ENCODE assay signal across 10 cellular contexts in genomic region chr1:77031101-77031662, GRCh38.
DNase-seq lines count a peak whose midpoint lies in the region; ATAC-seq and TF ChIP-seq lines count a peak whose summit lies in the region.
"Had no signal": no experiment of that assay in that cellular context is flagged by ENCODE, and none has a peak within 500 bp of the region (broad histone marks: within the 10 kb centered on the region; RNA-seq: fewer than 3 reads in every experiment).

No MANE protein-coding gene starts in this region.

- peak; percentile 56 for DNase-seq in LNCaP clone FGC (ENCODE audit: low read depth)
- DNase-seq in RPMI7951 (ENCODE audit: low read depth) = peak; percentile 60
- peak; percentile 28 for DNase-seq in glomerular visceral epithelial cell (ENCODE audit: extremely low spot score)
- DNase-seq in GM10248 (ENCODE audit: extremely low spot score) = no peak
- no peak for DNase-seq in WERI-Rb-1
- DNase-seq: activated CD4-positive, alpha-beta T cell treated with anti-CD3 and anti-CD28 coated beads, Interleukin-2, amount 10 ng/mL, durations not matched to agents 24 days and 14 days; colonic mucosa had no signal

- H3K9me3 ChIP-seq in WERI-Rb-1 (ENCODE audit: severe bottlenecking) = no peaks in the 10 kb centered on the region
- H3K9me3 ChIP-seq: colonic mucosa had no signal

- no peak overlapping the region for H3K27ac ChIP-seq in C4-2B
- H3K27ac ChIP-seq in WERI-Rb-1 = no peak overlapping the region
- H3K27ac ChIP-seq: colonic mucosa had no signal

- H3K36me3 ChIP-seq in WERI-Rb-1 = peaks cover 57% of the 10 kb centered on the region
- H3K36me3 ChIP-seq: colonic mucosa had no signal

- CTCF ChIA-PET in GM10248 (lab: Yijun Ruan, JAX) = interaction anchor here (0.7 kb wide), 1 partner anchor 44 kb away, joined by 3 read pairs; no protein-coding TSS in a partner anchor

- POLR2A ChIA-PET in GM10248 (lab: Yijun Ruan, JAX) = no interaction called here

- ATAC-seq in HG03175 (IDR thresholded peaks at IDR 0.05; ENCODE audit: unreplicated experiment) (no peak), GM19328 (IDR thresholded peaks at IDR 0.05; ENCODE audit: unreplicated experiment) (no peak)

- TF ChIP-seq CTCF in C4-2B (conservative IDR thresholded peaks at IDR 0.05) (peak; percentile 19), LNCaP clone FGC (IDR thresholded peaks at IDR 0.05; ENCODE audit: control insufficient read depth, extremely low read depth, insufficient read depth) (peak; percentile 52), GM10248 (IDR thresholded peaks at IDR 0.05; ENCODE audit: control extremely low read depth, extremely low read depth, low read depth, missing control alignments) (no peak), WERI-Rb-1 (IDR thresholded peaks at IDR 0.05; ENCODE audit: low read depth, low read length) (no peak)

- no peaks in the 10 kb centered on the region for H3K27me3 ChIP-seq in WERI-Rb-1 (ENCODE audit: insufficient read depth, low read depth, severe bottlenecking)
- H3K27me3 ChIP-seq: colonic mucosa had no signal

- no peak overlapping the region for H3K4me3 ChIP-seq in LNCaP clone FGC (ENCODE audit: low read depth, low read length)
- no peak overlapping the region for H3K4me3 ChIP-seq in WERI-Rb-1 (ENCODE audit: low read depth, low read length)
- H3K4me3 ChIP-seq: colonic mucosa had no signal

Comparison
In these comparisons a context has a peak if more than half of its experiments do, and no peak if none do; other contexts are left out.
1. CTCF ChIP-seq: peak in C4-2B (single experiment) and LNCaP clone FGC (single experiment); none in GM10248 (single experiment) and WERI-Rb-1 (single experiment).
2. DNase-seq: peak in LNCaP clone FGC (single experiment), RPMI7951 (single experiment) and glomerular visceral epithelial cell (single experiment); none in GM10248 (single experiment) and WERI-Rb-1 (single experiment).